1 cellular context compared by ENCODE assay signal in genomic region chrX:132945055-132945599, GRCh38. TPM values are rescaled to one million over a fixed set of nuclear protein-coding genes. Genes with fewer than 3 reads are reported as not detected.
"Had no signal": no experiment of that assay in that cellular context is flagged by ENCODE, and none has a peak within 500 bp of the region (broad histone marks: within the 10 kb centered on the region; RNA-seq: fewer than 3 reads in every experiment).

No MANE protein-coding gene starts in this region.

RNA-seq across cellular contexts. Expression of gene HS6ST2, which starts 13.3 kb away (rescaled TPM):
- total RNA-seq: GM12878 had no signal
- polyA plus RNA-seq: GM12878 had no signal
